In genomic region chr2:186254759-186255158, GRCh38 we compare ENCODE assay signal across 9 cellular contexts.
"Had no signal": no experiment of that assay in that cellular context is flagged by ENCODE, and none has a peak within 500 bp of the region (broad histone marks: within the 10 kb centered on the region; RNA-seq: fewer than 3 reads in every experiment).

No MANE protein-coding gene starts in this region.

- H3K27me3 Mint-ChIP-seq: IgD-negative memory B cell had no signal

- H3K4me3 Mint-ChIP-seq: GM23338, HFFc6, IgD-negative memory B cell had no signal

- DNase-seq: HFFc6 had no signal

- H3K9me3 ChIP-seq: HAP-1 had no signal

- H3K27ac Mint-ChIP-seq: GM23338, HFFc6, IgD-negative memory B cell had no signal

- H3K27ac ChIP-seq: HL-60 had no signal

- H3K36me3 ChIP-seq: HAP-1 had no signal

- H3K4me1 Mint-ChIP-seq: IgD-negative memory B cell had no signal

- H3K4me2 ChIP-seq: GM23338 had no signal

- ATAC-seq: HCT116, HepG2 had no signal

- H2AFZ ChIP-seq: GM23338 had no signal

- FAIRE-seq: H1, H54, HepG2 had no signal

- H3K36me3 Mint-ChIP-seq: IgD-negative memory B cell had no signal

- H3K4me3 ChIP-seq: GM23338, HAP-1 had no signal
